In genomic region chr1:55555971-55556370, GRCh38 we compare ENCODE assay signal across 15 cellular contexts.
DNase-seq lines count a peak whose midpoint lies in the region; ATAC-seq and TF ChIP-seq lines count a peak whose summit lies in the region.
"Had no signal": no experiment of that assay in that cellular context is flagged by ENCODE, and none has a peak within 500 bp of the region (broad histone marks: within the 10 kb centered on the region; RNA-seq: fewer than 3 reads in every experiment).

No MANE protein-coding gene starts in this region.

- H3K9me3 Mint-ChIP-seq in type B pancreatic cell = no peaks in the 10 kb centered on the region
- no peaks in the 10 kb centered on the region for H3K9me3 Mint-ChIP-seq in activated T-helper 17 cell treated with anti-CD3 and anti-CD28 coated beads, Interleukin-2, amount 50 U/mL, for 72 hours

- H3K27ac Mint-ChIP-seq in type B pancreatic cell = no peak overlapping the region
- H3K27ac Mint-ChIP-seq in activated T-helper 17 cell treated with anti-CD3 and anti-CD28 coated beads, Interleukin-2, amount 50 U/mL, for 72 hours = no peak overlapping the region
- H3K27ac Mint-ChIP-seq: CD4-positive, CD25-positive, alpha-beta regulatory T cell had no signal

- no peak overlapping the region for H3K9ac ChIP-seq in SK-N-SH

- H3K27ac ChIP-seq in SK-N-SH (ENCODE audit: low read depth in 2 of 2, low read length in 1 of 2) = peak overlapping the region in 1 of 2 experiments; percentile 73; a peak in 2 of 4 replicates

- no peak overlapping the region for H3K4me3 ChIP-seq in SK-N-SH (ENCODE audit: low read depth in 2 of 2, low read length in 1 of 2)

- H3K4me1 ChIP-seq in SK-N-SH (ENCODE audit: control insufficient read depth in 1 of 2, insufficient read depth in 2 of 2, low read depth in 1 of 2, low read length in 1 of 2) = peaks cover 0 to 31% of the 10 kb centered on the region in 2 experiments; a peak in 1 of 4 replicates
- H3K4me1 ChIP-seq: BE2C had no signal

- no peaks in the 10 kb centered on the region for H4K20me1 ChIP-seq in SK-N-SH (ENCODE audit: insufficient read depth)

- peak overlapping the region; percentile 37 for H3K4me3 Mint-ChIP-seq in type B pancreatic cell
- H3K4me3 Mint-ChIP-seq in activated T-helper 17 cell treated with anti-CD3 and anti-CD28 coated beads, Interleukin-2, amount 50 U/mL, for 72 hours = no peak overlapping the region
- H3K4me3 Mint-ChIP-seq: CD4-positive, CD25-positive, alpha-beta regulatory T cell had no signal

- TF ChIP-seq EP300 in SK-N-SH (IDR thresholded peaks at IDR 0.05; ENCODE audit: borderline replicate concordance in 1 of 2, low read depth in 1 of 2, low read length in 1 of 2) = no peak

- no peaks in the 10 kb centered on the region for H3K27me3 ChIP-seq in SK-N-SH (ENCODE audit: insufficient read depth)
- H3K27me3 ChIP-seq: BE2C had no signal

- no peaks in the 10 kb centered on the region for H3F3A ChIP-seq in SK-N-SH (replicated peaks; ENCODE audit: insufficient read depth)

- H3K9me3 ChIP-seq in SK-N-SH = no peaks in the 10 kb centered on the region
- H3K9me3 ChIP-seq: BE2C had no signal

- H3K4me1 Mint-ChIP-seq in type B pancreatic cell (ENCODE audit: unreplicated experiment) = peaks cover 38% of the 10 kb centered on the region
- H3K4me1 Mint-ChIP-seq in activated T-helper 17 cell treated with anti-CD3 and anti-CD28 coated beads, Interleukin-2, amount 50 U/mL, for 72 hours = no peaks in the 10 kb centered on the region
- H3K4me1 Mint-ChIP-seq: CD4-positive, CD25-positive, alpha-beta regulatory T cell had no signal

- H3K9me2 ChIP-seq in SK-N-SH = no peaks in the 10 kb centered on the region

- no peaks in the 10 kb centered on the region for H3K27me3 Mint-ChIP-seq in type B pancreatic cell
- peaks cover 3% of the 10 kb centered on the region for H3K27me3 Mint-ChIP-seq in activated T-helper 17 cell treated with anti-CD3 and anti-CD28 coated beads, Interleukin-2, amount 50 U/mL, for 72 hours
- H3K27me3 Mint-ChIP-seq: CD4-positive, CD25-positive, alpha-beta regulatory T cell had no signal

- TF ChIP-seq CTCF in SK-N-SH (IDR thresholded peaks at IDR 0.05) (no peak), type B pancreatic cell (conservative IDR thresholded peaks at IDR 0.05) (no peak)

- no peaks in the 10 kb centered on the region for H3K36me3 ChIP-seq in SK-N-SH (replicated peaks in 1 of 2; ENCODE audit: control insufficient read depth in 1 of 2, insufficient read depth in 2 of 2, low read length in 1 of 2)
- H3K36me3 ChIP-seq: BE2C had no signal

- CTCF ChIA-PET in SK-N-SH (lab: Yijun Ruan, JAX) = no interaction called here

- H3K36me3 Mint-ChIP-seq in type B pancreatic cell = no peaks in the 10 kb centered on the region
- no peaks in the 10 kb centered on the region for H3K36me3 Mint-ChIP-seq in activated T-helper 17 cell treated with anti-CD3 and anti-CD28 coated beads, Interleukin-2, amount 50 U/mL, for 72 hours (ENCODE audit: low read depth)
- H3K36me3 Mint-ChIP-seq: CD4-positive, CD25-positive, alpha-beta regulatory T cell had no signal

- H3K4me2 ChIP-seq in SK-N-SH = no peak overlapping the region

- no peak overlapping the region for H2AFZ ChIP-seq in SK-N-SH (ENCODE audit: low read depth)

- no peak for TF ChIP-seq RAD21 in SK-N-SH (IDR thresholded peaks at IDR 0.05; ENCODE audit: low read length)

- POLR2A ChIA-PET in SK-N-SH (lab: Yijun Ruan, JAX) = no interaction called here

- H3K79me2 ChIP-seq in SK-N-SH (ENCODE audit: insufficient read depth) = no peaks in the 10 kb centered on the region

- WGBS in SK-N-SH (ENCODE audit: low lambda C conversion rate) = 78% methylated on average over 8 of the region's 8 CpGs

- peak; percentile 12 for DNase-seq in SK-N-SH
- DNase-seq in NCI-H2171 treated with DMSO at 0.1 percent for 48 hours (lab: John Stamatoyannopoulos, UW) = peak; percentile 88
- DNase-seq in iPS-NIHi7 (ENCODE audit: extremely low spot score) = peak; percentile 26
- DNase-seq in type B pancreatic cell (ENCODE audit: extremely low spot score, unreplicated experiment) = no peak
- DNase-seq in DMS153 (lab: John Stamatoyannopoulos, UW) = no peak
- DNase-seq: BE2C; CD4-positive, CD25-positive, alpha-beta regulatory T cell; COR-L47; MM.1S; NCI-H1105; NCI-H774 had no signal

- ATAC-seq in SK-N-SH treated with all-trans-retinoic acid at 6 μM for 48 hours (no peak), HG02840 (IDR thresholded peaks at IDR 0.05; ENCODE audit: low FRiP score, unreplicated experiment) (no peak)
- ATAC-seq in activated T-helper 17 cell treated with anti-CD3 and anti-CD28 coated beads, Interleukin-2, amount 50 U/mL, for 72 hours (replicated peaks) = no peak
- ATAC-seq: HCT116 had no signal

TF ChIP-seq in SK-N-SH, 30 proteins besides CTCF, POLR2A, EP300 and RAD21 (continues in another document):
- TF ChIP-seq TEAD4 (IDR thresholded peaks at IDR 0.05; ENCODE audit: borderline replicate concordance, insufficient read depth) = no peak
- no peak for TF ChIP-seq JUND (IDR thresholded peaks at IDR 0.05)
- no peak for TF ChIP-seq NFIC (IDR thresholded peaks at IDR 0.05; ENCODE audit: borderline replicate concordance)
- no peak for TF ChIP-seq SMC3 (IDR thresholded peaks at IDR 0.05; ENCODE audit: low read depth, low read length)
- TF ChIP-seq RCOR1 (IDR thresholded peaks at IDR 0.05; ENCODE audit: low read length) = no peak
- no peak for TF ChIP-seq FOXM1 (IDR thresholded peaks at IDR 0.05; ENCODE audit: low read depth)
- TF ChIP-seq, protein P1, sequence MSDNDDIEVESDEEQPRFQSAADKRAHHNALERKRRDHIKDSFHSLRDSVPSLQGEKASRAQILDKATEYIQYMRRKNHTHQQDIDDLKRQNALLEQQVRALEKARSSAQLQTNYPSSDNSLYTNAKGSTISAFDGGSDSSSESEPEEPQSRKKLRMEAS (IDR thresholded peaks at IDR 0.05; ENCODE audit: low read depth) = no peak
- TF ChIP-seq NRF1 (IDR thresholded peaks at IDR 0.05; ENCODE audit: low read depth, low read length) = no peak
- TF ChIP-seq POLR2AphosphoS5 (IDR thresholded peaks at IDR 0.05; ENCODE audit: low read depth, low read length) = no peak
- TF ChIP-seq RXRA (IDR thresholded peaks at IDR 0.05; ENCODE audit: borderline replicate concordance, low read depth) = no peak
- no peak for TF ChIP-seq RFX5 (IDR thresholded peaks at IDR 0.05; ENCODE audit: low read length)
- no peak for TF ChIP-seq TAF1 (IDR thresholded peaks at IDR 0.05; ENCODE audit: borderline replicate concordance, low read depth, low read length)
- TF ChIP-seq, protein P2, sequence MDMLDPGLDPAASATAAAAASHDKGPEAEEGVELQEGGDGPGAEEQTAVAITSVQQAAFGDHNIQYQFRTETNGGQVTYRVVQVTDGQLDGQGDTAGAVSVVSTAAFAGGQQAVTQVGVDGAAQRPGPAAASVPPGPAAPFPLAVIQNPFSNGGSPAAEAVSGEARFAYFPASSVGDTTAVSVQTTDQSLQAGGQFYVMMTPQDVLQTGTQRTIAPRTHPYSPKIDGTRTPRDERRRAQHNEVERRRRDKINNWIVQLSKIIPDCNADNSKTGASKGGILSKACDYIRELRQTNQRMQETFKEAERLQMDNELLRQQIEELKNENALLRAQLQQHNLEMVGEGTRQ (IDR thresholded peaks at IDR 0.05; ENCODE audit: borderline replicate concordance, low read depth, low read length) = no peak
- no peak for TF ChIP-seq SIN3A (IDR thresholded peaks at IDR 0.05; ENCODE audit: borderline replicate concordance, low read depth, low read length)
- TF ChIP-seq MEF2A (IDR thresholded peaks at IDR 0.05; ENCODE audit: borderline replicate concordance, low read depth) = no peak

TF ChIP-seq in SK-N-SH treated with all-trans-retinoic acid at 6 μM for 48 hours, 23 proteins besides CTCF, POLR2A, EP300 and RAD21:
- TF ChIP-seq ZNF8 (CRISPR knock-in tag; IDR thresholded peaks at IDR 0.05) = no peak
- no peak for TF ChIP-seq ESRRG (CRISPR knock-in tag; IDR thresholded peaks at IDR 0.05)
- TF ChIP-seq ZFP30 (CRISPR knock-in tag; IDR thresholded peaks at IDR 0.05) = no peak
- TF ChIP-seq ZNF70 (CRISPR knock-in tag; IDR thresholded peaks at IDR 0.05) = no peak
- no peak for TF ChIP-seq BACH2 (CRISPR knock-in tag; IDR thresholded peaks at IDR 0.05; ENCODE audit: borderline replicate concordance)
- TF ChIP-seq ZFP3 (CRISPR knock-in tag; IDR thresholded peaks at IDR 0.05) = no peak
- no peak for TF ChIP-seq CSRNP3 (CRISPR knock-in tag; IDR thresholded peaks at IDR 0.05)
- no peak for TF ChIP-seq ISL1 (CRISPR knock-in tag; IDR thresholded peaks at IDR 0.05)
- TF ChIP-seq CSDC2 (CRISPR knock-in tag; IDR thresholded peaks at IDR 0.05) = no peak
- TF ChIP-seq, protein P3, sequence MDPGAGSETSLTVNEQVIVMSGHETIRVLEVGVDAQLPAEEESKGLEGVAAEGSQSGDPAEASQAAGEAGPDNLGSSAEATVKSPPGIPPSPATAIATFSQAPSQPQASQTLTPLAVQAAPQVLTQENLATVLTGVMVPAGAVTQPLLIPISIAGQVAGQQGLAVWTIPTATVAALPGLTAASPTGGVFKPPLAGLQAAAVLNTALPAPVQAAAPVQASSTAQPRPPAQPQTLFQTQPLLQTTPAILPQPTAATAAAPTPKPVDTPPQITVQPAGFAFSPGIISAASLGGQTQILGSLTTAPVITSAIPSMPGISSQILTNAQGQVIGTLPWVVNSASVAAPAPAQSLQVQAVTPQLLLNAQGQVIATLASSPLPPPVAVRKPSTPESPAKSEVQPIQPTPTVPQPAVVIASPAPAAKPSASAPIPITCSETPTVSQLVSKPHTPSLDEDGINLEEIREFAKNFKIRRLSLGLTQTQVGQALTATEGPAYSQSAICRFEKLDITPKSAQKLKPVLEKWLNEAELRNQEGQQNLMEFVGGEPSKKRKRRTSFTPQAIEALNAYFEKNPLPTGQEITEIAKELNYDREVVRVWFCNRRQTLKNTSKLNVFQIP (CRISPR knock-in tag; IDR thresholded peaks at IDR 0.05; ENCODE audit: borderline replicate concordance, low read depth) = no peak
- no peak for TF ChIP-seq ZNF565 (CRISPR knock-in tag; conservative IDR thresholded peaks at IDR 0.05; ENCODE audit: low read depth)
- TF ChIP-seq OSR1 (CRISPR knock-in tag; IDR thresholded peaks at IDR 0.05) = no peak
TF ChIP-seq in SK-N-SH treated with all-trans-retinoic acid at 6 μM for 48 hours: peak in this region for 0.

Comparison
In these comparisons a context has a peak if more than half of its experiments do, and no peak if none do; other contexts are left out.
1. DNase-seq: peak in SK-N-SH (single experiment), NCI-H2171 treated with DMSO at 0.1 percent for 48 hours (single experiment) and iPS-NIHi7 (single experiment); none in type B pancreatic cell (single experiment) and DMS153 (single experiment).